Comparison of ENCODE assay signal across 12 cellular contexts in the genomic region with DNA sequence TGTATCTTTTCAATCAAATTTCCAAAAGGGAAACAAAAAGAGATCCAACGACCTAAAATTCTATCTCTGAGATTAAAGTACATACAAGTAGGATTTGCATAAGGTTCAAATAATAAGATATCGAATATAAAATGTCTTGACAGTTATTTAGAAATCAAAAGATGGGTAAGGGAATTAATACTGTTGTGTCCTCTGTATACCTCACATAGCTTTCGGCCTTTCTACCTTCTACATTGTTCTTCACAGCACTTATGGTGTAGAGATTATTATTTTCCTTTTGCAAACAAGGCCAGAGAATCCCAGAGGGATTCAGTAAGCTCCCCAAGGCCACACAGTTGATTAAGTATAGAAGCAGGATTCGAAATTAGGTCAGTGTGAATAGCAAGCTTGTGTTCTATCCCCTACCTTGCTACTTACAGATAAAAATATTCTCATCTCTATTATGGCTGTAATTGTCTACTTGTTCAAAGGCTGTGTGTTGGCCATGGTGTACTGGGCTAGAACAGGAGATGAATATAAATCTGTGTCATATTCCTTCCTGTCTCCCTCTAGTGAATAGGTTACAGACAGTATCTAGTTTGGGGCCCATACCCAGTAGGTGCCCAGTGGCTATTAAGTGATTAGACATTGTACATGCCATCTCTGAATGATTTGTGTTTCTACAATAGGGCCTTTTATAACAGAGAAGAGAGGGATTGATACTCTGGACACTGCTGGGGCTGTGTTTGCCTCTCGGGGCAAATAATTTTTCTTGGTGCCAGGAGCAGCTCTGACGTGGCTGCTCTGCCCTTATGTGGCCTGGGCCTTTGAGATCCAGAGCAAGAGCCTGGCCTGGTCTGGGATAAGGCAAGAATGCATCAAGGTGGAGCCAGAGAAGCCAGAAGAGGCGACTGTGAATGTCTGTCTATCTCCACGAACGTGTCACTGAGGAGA.
A peak's percentile ranks its signal among the peaks of the same experiment; 100 is the strongest.
DNase-seq lines count a peak whose midpoint lies in the region; ATAC-seq and TF ChIP-seq lines count a peak whose summit lies in the region.
"Had no signal": no experiment of that assay in that cellular context is flagged by ENCODE, and none has a peak within 500 bp of the region (broad histone marks: within the 10 kb centered on the region; RNA-seq: fewer than 3 reads in every experiment).

No MANE protein-coding gene starts in this region.

- peak overlapping the region; percentile 65 for H3K4me3 Mint-ChIP-seq in neural crest cell
- H3K4me3 Mint-ChIP-seq: natural killer cell treated with Interleukin-12 subunit alpha and Interleukin-12 subunit beta and Interleukin-15 and Interleukin-18, amount 100 ng/mL, for 72 hours had no signal

- H3K4me1 Mint-ChIP-seq in neural crest cell: peaks cover 53% of the 10 kb centered on the region

- peak overlapping the region; percentile 72 for H3K27ac Mint-ChIP-seq in neural crest cell (ENCODE audit: unreplicated experiment)
- H3K27ac Mint-ChIP-seq: natural killer cell treated with Interleukin-12 subunit alpha and Interleukin-12 subunit beta and Interleukin-15 and Interleukin-18, amount 100 ng/mL, for 72 hours had no signal

- no peaks in the 10 kb centered on the region for H3K9me3 ChIP-seq in heart right ventricle
- no peaks in the 10 kb centered on the region for H3K9me3 ChIP-seq in right cardiac atrium (ENCODE audit: control insufficient read depth, low read length)
- H3K9me3 ChIP-seq in aorta (ENCODE audit: control insufficient read depth, low read length): no peaks in the 10 kb centered on the region
- H3K9me3 ChIP-seq: upper lobe of left lung had no signal

- POLR2A ChIA-PET in HEK293T (lab: Yijun Ruan, JAX): interaction anchor here (1.2 kb wide), 1 partner anchor 403 kb away, joined by 3 read pairs; the partner anchor contains the start of gene SPRY2

- H3K4me3 ChIP-seq in heart right ventricle (no peak overlapping the region), right cardiac atrium (ENCODE audit: low read length) (no peak overlapping the region), aorta (ENCODE audit: low read length in 2 of 2) (no peak overlapping the region)
- H3K4me3 ChIP-seq: upper lobe of left lung had no signal

- H3K36me3 Mint-ChIP-seq in neural crest cell (ENCODE audit: low read depth): no peaks in the 10 kb centered on the region
- H3K36me3 Mint-ChIP-seq: natural killer cell treated with Interleukin-12 subunit alpha and Interleukin-12 subunit beta and Interleukin-15 and Interleukin-18, amount 100 ng/mL, for 72 hours had no signal

- peaks cover 4% of the 10 kb centered on the region for H3K9me3 Mint-ChIP-seq in neural crest cell
- H3K9me3 Mint-ChIP-seq: natural killer cell treated with Interleukin-12 subunit alpha and Interleukin-12 subunit beta and Interleukin-15 and Interleukin-18, amount 100 ng/mL, for 72 hours had no signal

- no peak for DNase-seq in heart right ventricle
- no peak for DNase-seq in right cardiac atrium
- DNase-seq in epidermal melanocyte (ENCODE audit: insufficient read length, low spot score): peak; percentile 23
- no peak for DNase-seq in neural crest cell (ENCODE audit: low read depth, low spot score)
- DNase-seq in aorta: peak in 1 of 2 donors; percentile 25
- DNase-seq in NCI-H2171 (lab: John Stamatoyannopoulos, UW): no peak
- no peak for DNase-seq in HEK293T (ENCODE audit: extremely low spot score)
- DNase-seq in GM03348 (ENCODE audit: low spot score): no peak
- DNase-seq: activated T-cell treated with anti-CD3 and anti-CD28 coated beads for 4 hours, cerebellar nuclear complex, upper lobe of left lung had no signal

- no peaks in the 10 kb centered on the region for H3K27me3 Mint-ChIP-seq in neural crest cell (ENCODE audit: low read depth)

- H3K27ac ChIP-seq in heart right ventricle (peak overlapping the region in 7 of 10 donors; percentile 18 to 78 (median 66)), right cardiac atrium (ENCODE audit: low read length) (no peak overlapping the region), aorta (ENCODE audit: low read depth in 1 of 2, low read length in 2 of 2) (peak overlapping the region; percentile 67 to 80)

- H3K27me3 ChIP-seq in heart right ventricle: no peaks in the 10 kb centered on the region
- H3K27me3 ChIP-seq in right cardiac atrium (ENCODE audit: control insufficient read depth, insufficient read depth): no peaks in the 10 kb centered on the region
- H3K27me3 ChIP-seq in aorta (ENCODE audit: control insufficient read depth in 1 of 2, insufficient read depth in 2 of 2, low read length in 1 of 2): no peaks in the 10 kb centered on the region
- H3K27me3 ChIP-seq: upper lobe of left lung had no signal

- H3K36me3 ChIP-seq in heart right ventricle: no peaks in the 10 kb centered on the region
- H3K36me3 ChIP-seq in aorta (ENCODE audit: control insufficient read depth in 1 of 2, insufficient read depth in 2 of 2, low read length in 1 of 2): no peaks in the 10 kb centered on the region
- H3K36me3 ChIP-seq: upper lobe of left lung had no signal

- H3K4me1 ChIP-seq in heart right ventricle (peaks cover 0 to 15% (median 12%) of the 10 kb centered on the region in 9 donors), right cardiac atrium (ENCODE audit: control insufficient read depth, insufficient read depth, low read length) (no peaks in the 10 kb centered on the region), aorta (ENCODE audit: control insufficient read depth in 1 of 2, insufficient read depth in 2 of 2, low read length in 2 of 2) (peaks cover 2 to 3% of the 10 kb centered on the region in 2 donors)
- H3K4me1 ChIP-seq: upper lobe of left lung had no signal

- CTCF ChIA-PET in HEK293T (lab: Yijun Ruan, JAX): interaction anchor here (0.6 kb wide), 1 partner anchor 8 kb away, joined by 3 read pairs; no protein-coding TSS in a partner anchor

- ATAC-seq in heart right ventricle (no peak), right cardiac atrium (no peak), aorta (ENCODE audit: low FRiP score) (no peak)
- ATAC-seq: natural killer cell treated with Interleukin-12 subunit alpha and Interleukin-12 subunit beta and Interleukin-15 and Interleukin-18, amount 100 ng/mL, for 72 hours had no signal

- WGBS in heart right ventricle, 2 donors: 81 to 86% methylated on average over 9 of the region's 9 CpGs
- WGBS in right cardiac atrium: 64% methylated on average over 9 of the region's 9 CpGs
- WGBS in aorta, 2 donors: 67 to 73% methylated on average over 9 of the region's 9 CpGs

- intact Hi-C loops in heart right ventricle (cut with DNase I) (no loop called here), right cardiac atrium (cut with DNase I) (no loop called here), aorta (cut with DNase I) (loop anchor here (5.0 to 10.0 kb wide), 7 partner anchors 110 to 533 kb away; partner anchors contain the start of genes RBM26 (in 1 of the 2) and SPRY2 (in 1 of the 2))

- TF ChIP-seq CTCF in heart right ventricle (IDR thresholded peaks at IDR 0.05): no peak
- no peak for TF ChIP-seq CTCF in neural crest cell (conservative IDR thresholded peaks at IDR 0.05)

TF ChIP-seq in HEK293T, 16 proteins besides CTCF, POLR2A, EP300 and RAD21:
- TF ChIP-seq SUZ12 (IDR thresholded peaks at IDR 0.05) (no peak), L3MBTL2 (conservative IDR thresholded peaks at IDR 0.05) (no peak), CTBP1 (IDR thresholded peaks at IDR 0.05; ENCODE audit: borderline replicate concordance) (no peak), FOXM1 (IDR thresholded peaks at IDR 0.05; ENCODE audit: borderline replicate concordance) (no peak), SP1 (IDR thresholded peaks at IDR 0.05) (no peak), ARNT (IDR thresholded peaks at IDR 0.05) (no peak), LEF1 (IDR thresholded peaks at IDR 0.05; ENCODE audit: borderline replicate concordance) (no peak), PKNOX1 (IDR thresholded peaks at IDR 0.05) (no peak), TARDBP (IDR thresholded peaks at IDR 0.05) (no peak), BHLHE40 (IDR thresholded peaks at IDR 0.05; ENCODE audit: borderline replicate concordance) (no peak), FOXA1 (IDR thresholded peaks at IDR 0.05) (no peak), NFRKB (IDR thresholded peaks at IDR 0.05) (no peak)
TF ChIP-seq in HEK293T: peak in this region for 0.

Comparison
In these comparisons a context has a peak if more than half of its experiments do, and no peak if none do; other contexts are left out.
1. intact Hi-C loops: an anchor here in aorta (5.0 to 10.0 kb wide); none called in heart right ventricle and right cardiac atrium.